In the genomic region with DNA sequence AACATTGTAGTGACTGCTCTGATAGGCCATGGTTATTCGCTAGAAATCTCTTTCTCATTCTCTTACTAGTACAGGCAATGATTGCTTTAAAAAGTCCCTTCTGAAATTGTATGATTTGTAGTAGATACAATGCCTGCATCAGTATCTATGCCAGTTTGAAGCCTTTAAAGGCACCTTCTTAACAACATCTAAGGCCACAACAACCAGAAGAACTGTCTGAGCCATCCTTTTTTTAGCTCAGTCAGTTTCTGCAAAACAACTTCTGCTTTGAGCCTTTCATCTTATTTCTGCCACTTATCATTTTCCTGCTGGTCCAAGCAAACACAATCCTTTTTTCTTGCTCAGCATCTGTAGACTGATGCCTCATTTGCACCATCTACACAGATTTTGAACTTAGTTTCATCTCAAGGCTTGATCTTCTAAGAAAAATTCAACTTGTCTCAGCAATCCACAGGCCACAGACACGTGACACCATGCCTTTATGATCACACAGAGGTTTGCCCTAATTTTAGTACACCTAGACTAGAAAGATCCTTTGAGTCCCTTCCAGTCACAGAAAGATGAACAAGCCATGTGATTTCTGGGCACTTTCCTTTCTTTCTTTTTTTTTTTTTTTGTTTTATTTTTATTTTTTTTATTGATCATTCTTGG, we compare ENCODE assay signal across 7 cellular contexts.
A peak's percentile ranks its signal among the peaks of the same experiment; 100 is the strongest.
DNase-seq lines count a peak whose midpoint lies in the region; ATAC-seq, FAIRE-seq and TF ChIP-seq lines count a peak whose summit lies in the region.
"Not testable (repeated sequence)": the region's sequence is repeated elsewhere in the genome, so short reads cannot be mapped to it uniquely, and the experiment has no call there.

No MANE protein-coding gene starts in this region.

- not testable (repeated sequence) for H3K9me3 Mint-ChIP-seq in stimulated activated naive B cell treated with anti-CD40 and anti-IgM and Interleukin-4, amounts not matched to agents 10 μg/mL and 1 μg/mL and 100 μg/mL, for 72 hours

- peak; percentile 85 for FAIRE-seq in GM12892 (lab: Jason Lieb, UNC)
- peak; percentile 68 for FAIRE-seq in bronchial epithelial cell (lab: Jason Lieb, UNC)

- not testable (repeated sequence) for H3K9ac ChIP-seq in BLaER1

- not testable (repeated sequence) for H3K36me3 Mint-ChIP-seq in stimulated activated naive B cell treated with anti-CD40 and anti-IgM and Interleukin-4, amounts not matched to agents 10 μg/mL and 1 μg/mL and 100 μg/mL, for 72 hours

- not testable (repeated sequence) for H3K36me3 ChIP-seq in BLaER1; bronchial epithelial cell (ENCODE audit: control insufficient read depth, insufficient read depth, low read length)

- not testable (repeated sequence) for DNase-seq in GM12892 (ENCODE audit: insufficient read length); bronchial epithelial cell (ENCODE audit: low read depth); stimulated activated naive B cell treated with anti-CD40 and anti-IgM and Interleukin-4, amounts not matched to agents 10 μg/mL and 1 μg/mL and 100 μg/mL, for 72 hours
- peak; percentile 52 for DNase-seq in NAMALWA (ENCODE audit: low spot score)
- peak; percentile 81 for DNase-seq in RPMI8226

- H3K27ac Mint-ChIP-seq in stimulated activated naive B cell treated with anti-CD40 and anti-IgM and Interleukin-4, amounts not matched to agents 10 μg/mL and 1 μg/mL and 100 μg/mL, for 72 hours, result not testable (repeated sequence)

- H3K4me1 ChIP-seq in BLaER1, result peaks cover 16% of the 10 kb centered on the region

- peak overlapping the region in 1 of 2 donors; percentile 39 for H3K4me3 Mint-ChIP-seq in stimulated activated naive B cell treated with anti-CD40 and anti-IgM and Interleukin-4, amounts not matched to agents 10 μg/mL and 1 μg/mL and 100 μg/mL, for 72 hours

- H3K27me3 ChIP-seq in BLaER1; bronchial epithelial cell (ENCODE audit: control insufficient read depth, insufficient read depth, low read length): not testable (repeated sequence)

- H3K27ac ChIP-seq in BLaER1, result 0 out of 2 replicates have a peak overlapping the region, but pooled peaks have one; percentile 13

- H3K4me1 Mint-ChIP-seq in stimulated activated naive B cell treated with anti-CD40 and anti-IgM and Interleukin-4, amounts not matched to agents 10 μg/mL and 1 μg/mL and 100 μg/mL, for 72 hours, result peaks cover 12 to 32% of the 10 kb centered on the region in 2 donors

- not testable (repeated sequence) for TF ChIP-seq POLR2A in GM12892 (IDR thresholded peaks at IDR 0.05; ENCODE audit: low read depth, low read length)

- not testable (repeated sequence) for H3K27me3 Mint-ChIP-seq in stimulated activated naive B cell treated with anti-CD40 and anti-IgM and Interleukin-4, amounts not matched to agents 10 μg/mL and 1 μg/mL and 100 μg/mL, for 72 hours

- H3K4me2 ChIP-seq in BLaER1, result peak overlapping the region; percentile 55

- H3K4me3 ChIP-seq in BLaER1; bronchial epithelial cell (ENCODE audit: low read depth, low read length): not testable (repeated sequence)

- H3K9me3 ChIP-seq in BLaER1, result not testable (repeated sequence)

- peak; percentile 59 for ATAC-seq in HG02885 (IDR thresholded peaks at IDR 0.05; ENCODE audit: poor library complexity, unreplicated experiment)
- ATAC-seq in stimulated activated naive B cell treated with anti-CD40 and anti-IgM and Interleukin-4, amounts not matched to agents 10 μg/mL and 1 μg/mL and 100 μg/mL, for 72 hours (replicated peaks), result peak; percentile 47 to 61

- not testable (repeated sequence) for TF ChIP-seq CTCF in bronchial epithelial cell (IDR thresholded peaks at IDR 0.05; ENCODE audit: insufficient read depth, low read length, severe bottlenecking)

- H4K20me1 ChIP-seq in BLaER1, result not testable (repeated sequence)
